ENCODE assay signal across 8 cellular contexts in the genomic region with DNA sequence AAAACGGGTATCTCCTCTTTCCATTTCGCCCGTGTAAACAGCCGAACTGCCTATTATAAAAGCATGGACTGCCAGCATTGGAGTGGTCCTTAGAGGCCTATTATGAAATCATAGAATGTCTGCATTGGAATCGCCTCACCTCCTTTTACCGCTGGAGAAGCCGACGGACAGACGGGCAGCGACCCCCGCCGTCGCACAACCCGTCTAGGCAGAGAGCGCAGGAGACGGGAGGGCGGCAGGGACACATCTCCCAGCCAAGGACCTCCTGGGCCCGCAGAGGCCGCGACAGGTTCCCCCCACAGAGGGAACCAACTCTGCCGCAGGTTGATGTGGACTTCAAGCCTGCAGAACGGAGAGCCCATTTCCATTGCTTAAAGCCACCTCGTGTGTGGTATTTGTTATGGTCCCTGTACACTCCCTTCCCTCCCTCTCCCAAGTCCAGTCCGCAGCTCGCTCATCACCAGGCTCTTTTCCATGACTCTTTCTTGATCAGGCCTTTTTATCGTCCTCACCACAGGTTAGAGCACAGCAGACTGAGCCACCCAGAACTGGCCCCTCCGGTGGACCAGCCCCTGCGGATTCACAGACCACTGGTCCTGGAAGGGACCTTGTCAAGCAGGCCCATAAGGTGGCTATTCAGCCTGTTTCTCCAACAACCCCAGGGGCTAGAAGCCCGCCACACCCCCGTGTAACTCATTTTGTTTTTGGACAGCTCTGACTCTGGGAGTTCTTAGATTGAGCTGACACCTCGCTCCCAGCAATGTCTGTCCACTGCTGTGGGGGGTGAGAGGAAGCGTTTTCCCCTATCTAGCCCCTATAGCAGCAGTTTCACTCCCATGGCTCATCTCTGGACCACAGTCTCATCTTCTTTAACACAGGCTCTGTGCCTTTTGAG. TPM values are rescaled to one million over a fixed set of nuclear protein-coding genes. Genes with fewer than 3 reads are reported as not detected.
DNase-seq lines count a peak whose midpoint lies in the region; TF ChIP-seq lines count a peak whose summit lies in the region.

No MANE protein-coding gene starts in this region.

- TF ChIP-seq POLR2A in lower leg skin (IDR thresholded peaks at IDR 0.05) (no peak), tibial nerve (IDR thresholded peaks at IDR 0.05) (no peak)

- H3K27me3 ChIP-seq in Karpas-422 (ENCODE audit: low read length) (no peaks in the 10 kb centered on the region), tibial nerve (no peaks in the 10 kb centered on the region)

- H3K4me1 ChIP-seq in Karpas-422 (ENCODE audit: low read length) (peaks cover 34% of the 10 kb centered on the region), tibial nerve (peaks cover 0 to 62% (median 23%) of the 10 kb centered on the region in 4 donors)

- H3K4me2 ChIP-seq in Karpas-422 (ENCODE audit: low read depth, low read length, poor library complexity, severe bottlenecking): peak overlapping the region; percentile 87

- peak overlapping the region; percentile 87 for H3K9ac ChIP-seq in Karpas-422 (ENCODE audit: low read length)

- DNase-seq in DMS153 treated with DMSO at 0.1 percent for 48 hours (lab: John Stamatoyannopoulos, UW; ENCODE audit: unreplicated experiment) (peak; percentile 69), DMS153 (lab: John Stamatoyannopoulos, UW) (no peak), Karpas-422 (no peak), cardiac fibroblast (ENCODE audit: low read depth in 2 of 2) (peak; percentile 32 to 46), lower leg skin (ENCODE audit: low spot score in 2 of 2) (no peak), tibial nerve (ENCODE audit: low spot score in 2 of 2) (no peak), NCI-H446 (lab: John Stamatoyannopoulos, UW) (no peak), NCI-H748 treated with DMSO at 0.1 percent for 48 hours (lab: John Stamatoyannopoulos, UW) (no peak)

- no peak for TF ChIP-seq CTCF in cardiac fibroblast (IDR thresholded peaks at IDR 0.05; ENCODE audit: low read depth, low read length)
- no peak for TF ChIP-seq CTCF in lower leg skin (IDR thresholded peaks at IDR 0.05)
- TF ChIP-seq CTCF in tibial nerve (IDR thresholded peaks at IDR 0.05): no peak

- H3K27ac ChIP-seq in Karpas-422 (ENCODE audit: low read length): no peak overlapping the region
- H3K27ac ChIP-seq in tibial nerve: peak overlapping the region; percentile 33 to 94 (median 90)

- no peak for TF ChIP-seq EP300 in tibial nerve (IDR thresholded peaks at IDR 0.05)

- H3K36me3 ChIP-seq in Karpas-422 (ENCODE audit: insufficient read depth, low read length): no peaks in the 10 kb centered on the region
- no peaks in the 10 kb centered on the region for H3K36me3 ChIP-seq in tibial nerve

- peak overlapping the region; percentile 69; the same call in 1 of the 2 replicates for H2AFZ ChIP-seq in Karpas-422 (ENCODE audit: low read length)

- WGBS in lower leg skin, 2 donors: 29 to 31% methylated on average over 32 of the region's 32 CpGs
- WGBS in tibial nerve, 2 donors: 24 to 27% methylated on average over 32 of the region's 32 CpGs

- no peaks in the 10 kb centered on the region for H3K9me3 ChIP-seq in Karpas-422 (ENCODE audit: low read length)
- no peaks in the 10 kb centered on the region for H3K9me3 ChIP-seq in tibial nerve

- H3K9me2 ChIP-seq in Karpas-422 (replicated peaks; ENCODE audit: insufficient read depth, low read length): no peaks in the 10 kb centered on the region

- H3K4me3 ChIP-seq in Karpas-422 (ENCODE audit: low read length) (peak overlapping the region; percentile 79), cardiac fibroblast (replicated peaks in 1 of 2; ENCODE audit: low read depth in 2 of 2, low read length in 2 of 2) (peak overlapping the region; percentile 81 to 84), lower leg skin (ENCODE audit: low read depth, poor library complexity, severe bottlenecking) (peak overlapping the region; percentile 33), tibial nerve (peak overlapping the region; percentile 56 to 95 (median 82))

- H3K79me2 ChIP-seq in Karpas-422 (ENCODE audit: low read length): peaks cover 42% of the 10 kb centered on the region

- intact Hi-C loops in lower leg skin (cut with DNase I; ENCODE audit: low total_unique reads): no loop called here

- peaks cover 29% of the 10 kb centered on the region; the same call in 1 of the 2 replicates for H4K20me1 ChIP-seq in Karpas-422 (ENCODE audit: insufficient read depth, low read depth, low read length)

RNA-seq across cellular contexts. Expression of a gene that starts 0.8 kb away (rescaled TPM):
- total RNA-seq in Karpas-422 (2014; rRNA removed; shearing (Covaris generic); ENCODE audit: low replicate concordance): 236 and 248 TPM in 2 replicates
- total RNA-seq in lower leg skin: 10 to 100 TPM; 45.5 to 80.7 (median 71.6) TPM
- 10 to 100 TPM; 66.6 to 98.1 (median 87.4) TPM for total RNA-seq in tibial nerve

RNA-seq across cellular contexts. Expression of a gene that starts 39.9 kb away (rescaled TPM):
- 0.18 TPM in 1 of 2 replicates, not detected in the other for total RNA-seq in Karpas-422 (2014; rRNA removed; shearing (Covaris generic); ENCODE audit: low replicate concordance)
- 100 to 1,000 TPM; 201 to 766 (median 373) TPM for total RNA-seq in lower leg skin
- total RNA-seq in tibial nerve: 1,000 to 10,000 TPM; 1,911 to 7,779 (median 5,257) TPM

Comparison
In these comparisons a context has a peak if more than half of its experiments do, and no peak if none do; other contexts are left out.
1. DNase-seq: peak in DMS153 treated with DMSO at 0.1 percent for 48 hours (single experiment) and cardiac fibroblast (2 of 2); none in DMS153 (single experiment), Karpas-422 (single experiment), lower leg skin (0 of 2), tibial nerve (0 of 2), NCI-H446 (0 of 2) and NCI-H748 treated with DMSO at 0.1 percent for 48 hours (single experiment).
2. RNA of a gene that starts 39.9 kb away (total RNA-seq): 1,911 to 7,779 TPM in tibial nerve and 201 to 766 TPM in lower leg skin; 0.18 TPM in Karpas-422; every median in the first group is over 100 times any median in the second.
3. Peak in every context shown above with its lines, with median percentiles within 50 percentile points of each other: H3K4me3 ChIP-seq.